Comparison of ENCODE assay signal across 1 cellular context in genomic region chr11:27467181-27467913, GRCh38.
TF ChIP-seq lines count a peak whose summit lies in the region.

No MANE protein-coding gene starts in this region.

TF ChIP-seq in HepG2, 621 proteins besides CTCF, POLR2A, EP300 and RAD21 (continued from another document and continues in another):
- TF ChIP-seq AKNA (CRISPR knock-in tag; IDR thresholded peaks at IDR 0.05; ENCODE audit: borderline replicate concordance) (no peak), ZNF605 (CRISPR knock-in tag; IDR thresholded peaks at IDR 0.05) (0 out of 2 replicates have a peak, but pooled peaks have one; percentile 40), IRF2 (CRISPR knock-in tag; IDR thresholded peaks at IDR 0.05) (0 out of 2 replicates have a peak, but pooled peaks have one; percentile 35), ZNF362 (CRISPR knock-in tag; IDR thresholded peaks at IDR 0.05; ENCODE audit: borderline replicate concordance) (peak; percentile 43; the same call in 1 of the 2 replicates), DRAP1 (CRISPR knock-in tag; IDR thresholded peaks at IDR 0.05) (peak; percentile 40; the same call in 1 of the 2 replicates), ZNF142 (CRISPR knock-in tag; IDR thresholded peaks at IDR 0.05) (no peak), FOSL1 (CRISPR knock-in tag; IDR thresholded peaks at IDR 0.05; ENCODE audit: borderline replicate concordance) (peak; percentile 89), JUND (CRISPR knock-in tag; IDR thresholded peaks at IDR 0.05) (peak; percentile 65; the same call in 1 of the 2 replicates), NR2F1 (CRISPR knock-in tag; IDR thresholded peaks at IDR 0.05) (peak; percentile 13 to 31; a peak in 2 of 4 replicates), ONECUT2 (CRISPR knock-in tag; IDR thresholded peaks at IDR 0.05) (no peak), ZNF674 (CRISPR knock-in tag; IDR thresholded peaks at IDR 0.05; ENCODE audit: low read depth) (no peak), NFRKB (IDR thresholded peaks at IDR 0.05) (no peak), ZNF549 (CRISPR knock-in tag; IDR thresholded peaks at IDR 0.05) (no peak), ZNF737 (CRISPR knock-in tag; IDR thresholded peaks at IDR 0.05; ENCODE audit: borderline replicate concordance) (no peak), FOSL2 (CRISPR knock-in tag; IDR thresholded peaks at IDR 0.05) (peak; percentile 86), ZNF746 (CRISPR knock-in tag; IDR thresholded peaks at IDR 0.05) (no peak), ETV6 (CRISPR knock-in tag; conservative IDR thresholded peaks at IDR 0.05) (no peak), ZSCAN30 (CRISPR knock-in tag; IDR thresholded peaks at IDR 0.05) (no peak), MXI1 (IDR thresholded peaks at IDR 0.05; ENCODE audit: borderline replicate concordance, low read depth, low read length) (peak; percentile 13; the same call in 1 of the 3 replicates), HOXA9 (CRISPR knock-in tag; IDR thresholded peaks at IDR 0.05; ENCODE audit: borderline replicate concordance) (no peak), TSC22D2 (CRISPR knock-in tag; IDR thresholded peaks at IDR 0.05; ENCODE audit: borderline replicate concordance) (no peak), FOXP1 (IDR thresholded peaks at IDR 0.05) (no peak), FOXP1 (CRISPR knock-in tag; IDR thresholded peaks at IDR 0.05) (peak; percentile 81), NR2F6 (IDR thresholded peaks at IDR 0.05) (peak; percentile 66), NR2F6 (CRISPR knock-in tag; IDR thresholded peaks at IDR 0.05) (peak; percentile 46; the same call in 1 of the 2 replicates), KDM1A (CRISPR knock-in tag; IDR thresholded peaks at IDR 0.05) (no peak), CREB1 (IDR thresholded peaks at IDR 0.05) (no peak), CREB1 (CRISPR knock-in tag; IDR thresholded peaks at IDR 0.05) (0 out of 2 replicates have a peak, but pooled peaks have one; percentile 19), ZNF33B (CRISPR knock-in tag; IDR thresholded peaks at IDR 0.05) (no peak), ZNF703 (CRISPR knock-in tag; IDR thresholded peaks at IDR 0.05; ENCODE audit: borderline replicate concordance) (no peak), MEIS2 (CRISPR knock-in tag; IDR thresholded peaks at IDR 0.05) (no peak), ZNF781 (CRISPR knock-in tag; IDR thresholded peaks at IDR 0.05; ENCODE audit: borderline replicate concordance, not compliant biosample characterization) (no peak), IKZF5 (CRISPR knock-in tag; IDR thresholded peaks at IDR 0.05) (no peak), ZNF260 (CRISPR knock-in tag; IDR thresholded peaks at IDR 0.05; ENCODE audit: borderline replicate concordance, low read depth) (no peak), SOX6 (IDR thresholded peaks at IDR 0.05) (no peak), SOX6 (CRISPR knock-in tag; IDR thresholded peaks at IDR 0.05) (peak; percentile 23; the same call in 1 of the 2 replicates)
- TF ChIP-seq, protein P1, sequence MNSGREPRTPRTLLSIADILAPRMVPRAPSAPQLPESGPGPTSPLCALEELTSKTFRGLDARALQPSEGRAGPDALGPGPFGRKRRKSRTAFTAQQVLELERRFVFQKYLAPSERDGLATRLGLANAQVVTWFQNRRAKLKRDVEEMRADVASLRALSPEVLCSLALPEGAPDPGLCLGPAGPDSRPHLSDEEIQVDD (CRISPR knock-in tag; IDR thresholded peaks at IDR 0.05; ENCODE audit: borderline replicate concordance) = no peak
- TF ChIP-seq, protein P2, sequence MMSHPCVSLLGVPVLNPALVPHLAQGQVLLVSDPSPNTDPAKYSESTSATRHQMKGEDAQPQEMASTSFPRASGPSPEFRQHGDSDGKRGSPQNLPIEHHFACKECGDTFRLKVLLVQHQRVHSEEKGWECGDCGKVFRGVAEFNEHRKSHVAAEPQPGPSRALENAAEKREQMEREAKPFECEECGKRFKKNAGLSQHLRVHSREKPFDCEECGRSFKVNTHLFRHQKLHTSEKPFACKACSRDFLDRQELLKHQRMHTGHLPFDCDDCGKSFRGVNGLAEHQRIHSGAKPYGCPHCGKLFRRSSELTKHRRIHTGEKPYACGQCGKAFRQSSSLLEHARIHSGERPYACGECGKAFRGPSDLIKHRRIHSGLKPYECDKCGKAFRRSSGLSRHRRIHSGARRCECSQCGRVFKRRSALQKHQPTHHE (CRISPR knock-in tag; IDR thresholded peaks at IDR 0.05; ENCODE audit: borderline replicate concordance) = no peak
- TF ChIP-seq, protein P3, sequence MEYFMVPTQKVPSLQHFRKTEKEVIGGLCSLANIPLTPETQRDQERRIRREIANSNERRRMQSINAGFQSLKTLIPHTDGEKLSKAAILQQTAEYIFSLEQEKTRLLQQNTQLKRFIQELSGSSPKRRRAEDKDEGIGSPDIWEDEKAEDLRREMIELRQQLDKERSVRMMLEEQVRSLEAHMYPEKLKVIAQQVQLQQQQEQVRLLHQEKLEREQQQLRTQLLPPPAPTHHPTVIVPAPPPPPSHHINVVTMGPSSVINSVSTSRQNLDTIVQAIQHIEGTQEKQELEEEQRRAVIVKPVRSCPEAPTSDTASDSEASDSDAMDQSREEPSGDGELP (IDR thresholded peaks at IDR 0.05; ENCODE audit: borderline replicate concordance, low read depth) = peak; percentile 32; the same call in 1 of the 2 replicates
- TF ChIP-seq, protein P4, sequence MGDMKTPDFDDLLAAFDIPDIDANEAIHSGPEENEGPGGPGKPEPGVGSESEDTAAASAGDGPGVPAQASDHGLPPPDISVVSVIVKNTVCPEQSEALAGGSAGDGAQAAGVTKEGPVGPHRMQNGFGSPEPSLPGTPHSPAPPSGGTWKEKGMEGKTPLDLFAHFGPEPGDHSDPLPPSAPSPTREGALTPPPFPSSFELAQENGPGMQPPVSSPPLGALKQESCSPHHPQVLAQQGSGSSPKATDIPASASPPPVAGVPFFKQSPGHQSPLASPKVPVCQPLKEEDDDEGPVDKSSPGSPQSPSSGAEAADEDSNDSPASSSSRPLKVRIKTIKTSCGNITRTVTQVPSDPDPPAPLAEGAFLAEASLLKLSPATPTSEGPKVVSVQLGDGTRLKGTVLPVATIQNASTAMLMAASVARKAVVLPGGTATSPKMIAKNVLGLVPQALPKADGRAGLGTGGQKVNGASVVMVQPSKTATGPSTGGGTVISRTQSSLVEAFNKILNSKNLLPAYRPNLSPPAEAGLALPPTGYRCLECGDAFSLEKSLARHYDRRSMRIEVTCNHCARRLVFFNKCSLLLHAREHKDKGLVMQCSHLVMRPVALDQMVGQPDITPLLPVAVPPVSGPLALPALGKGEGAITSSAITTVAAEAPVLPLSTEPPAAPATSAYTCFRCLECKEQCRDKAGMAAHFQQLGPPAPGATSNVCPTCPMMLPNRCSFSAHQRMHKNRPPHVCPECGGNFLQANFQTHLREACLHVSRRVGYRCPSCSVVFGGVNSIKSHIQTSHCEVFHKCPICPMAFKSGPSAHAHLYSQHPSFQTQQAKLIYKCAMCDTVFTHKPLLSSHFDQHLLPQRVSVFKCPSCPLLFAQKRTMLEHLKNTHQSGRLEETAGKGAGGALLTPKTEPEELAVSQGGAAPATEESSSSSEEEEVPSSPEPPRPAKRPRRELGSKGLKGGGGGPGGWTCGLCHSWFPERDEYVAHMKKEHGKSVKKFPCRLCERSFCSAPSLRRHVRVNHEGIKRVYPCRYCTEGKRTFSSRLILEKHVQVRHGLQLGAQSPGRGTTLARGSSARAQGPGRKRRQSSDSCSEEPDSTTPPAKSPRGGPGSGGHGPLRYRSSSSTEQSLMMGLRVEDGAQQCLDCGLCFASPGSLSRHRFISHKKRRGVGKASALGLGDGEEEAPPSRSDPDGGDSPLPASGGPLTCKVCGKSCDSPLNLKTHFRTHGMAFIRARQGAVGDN (CRISPR knock-in tag; IDR thresholded peaks at IDR 0.05) = peak; percentile 23; the same call in 1 of the 2 replicates
- TF ChIP-seq, protein P5, sequence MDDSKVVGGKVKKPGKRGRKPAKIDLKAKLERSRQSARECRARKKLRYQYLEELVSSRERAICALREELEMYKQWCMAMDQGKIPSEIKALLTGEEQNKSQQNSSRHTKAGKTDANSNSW (CRISPR knock-in tag; IDR thresholded peaks at IDR 0.05; ENCODE audit: borderline replicate concordance) = no peak
